In the genomic region with DNA sequence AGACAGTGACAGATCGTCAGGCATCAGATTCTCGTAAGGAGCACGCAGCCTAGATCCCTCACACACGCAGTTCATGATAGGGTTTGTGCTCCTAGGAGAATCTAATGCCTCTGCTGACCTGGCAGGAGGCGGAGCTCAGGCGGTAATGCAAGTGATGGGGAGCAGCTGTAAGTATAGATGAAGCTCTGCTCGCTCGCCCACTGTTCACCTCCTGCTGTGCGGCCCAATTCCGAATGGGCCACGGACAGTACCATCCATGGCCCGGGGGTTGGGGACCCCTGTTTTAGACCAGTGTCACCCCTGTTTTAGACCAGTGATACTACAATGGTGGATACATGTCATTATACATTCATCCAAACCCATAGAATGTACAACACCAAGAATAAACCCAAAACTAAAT, we compare ENCODE assay signal across 3 cellular contexts.
"Had no signal": no experiment of that assay in that cellular context is flagged by ENCODE, and none has a peak within 500 bp of the region (broad histone marks: within the 10 kb centered on the region; RNA-seq: fewer than 3 reads in every experiment).

No MANE protein-coding gene starts in this region.

- H3K4me3 ChIP-seq: GM12878 had no signal

- ATAC-seq: GM12878 had no signal

- DNase-seq: GDM1, GF-D8 had no signal
